ENCODE assay signal across 9 cellular contexts in genomic region chr20:57698191-57698866, GRCh38. TPM values are rescaled to one million over a fixed set of nuclear protein-coding genes. Genes with fewer than 3 reads are reported as not detected.
DNase-seq lines count a peak whose midpoint lies in the region; ATAC-seq lines count a peak whose summit lies in the region.
"Had no signal": no experiment of that assay in that cellular context is flagged by ENCODE, and none has a peak within 500 bp of the region (broad histone marks: within the 10 kb centered on the region; RNA-seq: fewer than 3 reads in every experiment).

No MANE protein-coding gene starts in this region.

- no peaks in the 10 kb centered on the region for H3K36me3 Mint-ChIP-seq in activated CD4-positive, alpha-beta T cell treated with anti-CD3 and anti-CD28 coated beads, Interleukin-2, amount 10 ng/mL, durations not matched to agents 24 days and 14 days (ENCODE audit: low read depth)
- peaks cover 9% of the 10 kb centered on the region for H3K36me3 Mint-ChIP-seq in effector memory CD8-positive, alpha-beta T cell (ENCODE audit: insufficient read depth)

- peak; percentile 61 for ATAC-seq in effector memory CD8-positive, alpha-beta T cell (replicated peaks)
- no peak for ATAC-seq in HG02938 (IDR thresholded peaks at IDR 0.05; ENCODE audit: unreplicated experiment)

- H3K27ac Mint-ChIP-seq in activated CD4-positive, alpha-beta T cell treated with anti-CD3 and anti-CD28 coated beads, Interleukin-2, amount 10 ng/mL, durations not matched to agents 24 days and 14 days, result peak overlapping the region; percentile 44
- H3K27ac Mint-ChIP-seq in effector memory CD8-positive, alpha-beta T cell, result no peak overlapping the region

- H3K27me3 Mint-ChIP-seq in activated CD4-positive, alpha-beta T cell treated with anti-CD3 and anti-CD28 coated beads, Interleukin-2, amount 10 ng/mL, durations not matched to agents 24 days and 14 days, result peaks cover 9% of the 10 kb centered on the region
- H3K27me3 Mint-ChIP-seq in effector memory CD8-positive, alpha-beta T cell, result peaks cover 21 to 75% of the 10 kb centered on the region in 2 donors

- no peaks in the 10 kb centered on the region for H3K9me3 Mint-ChIP-seq in activated CD4-positive, alpha-beta T cell treated with anti-CD3 and anti-CD28 coated beads, Interleukin-2, amount 10 ng/mL, durations not matched to agents 24 days and 14 days
- H3K9me3 Mint-ChIP-seq in effector memory CD8-positive, alpha-beta T cell, result no peaks in the 10 kb centered on the region

- intact Hi-C loops in activated CD4-positive, alpha-beta T cell treated with anti-CD3 and anti-CD28 coated beads, Interleukin-2, amount 10 ng/mL, durations not matched to agents 24 days and 14 days (cut with micrococcal nuclease), result loop anchor here (1.0 to 2.0 kb wide), 4 partner anchors 12 to 80 kb away; partner anchors contain the start of gene PMEPA1

- peak overlapping the region; percentile 32 for H3K4me3 Mint-ChIP-seq in activated CD4-positive, alpha-beta T cell treated with anti-CD3 and anti-CD28 coated beads, Interleukin-2, amount 10 ng/mL, durations not matched to agents 24 days and 14 days
- no peak overlapping the region for H3K4me3 Mint-ChIP-seq in effector memory CD8-positive, alpha-beta T cell

- H3K4me1 Mint-ChIP-seq in activated CD4-positive, alpha-beta T cell treated with anti-CD3 and anti-CD28 coated beads, Interleukin-2, amount 10 ng/mL, durations not matched to agents 24 days and 14 days, result peaks cover 9% of the 10 kb centered on the region
- H3K4me1 Mint-ChIP-seq in effector memory CD8-positive, alpha-beta T cell (ENCODE audit: low read depth in 2 of 2), result peaks cover 2 to 3% of the 10 kb centered on the region in 2 donors

- DNase-seq in HS-5 (ENCODE audit: low read depth) (peak; percentile 99), NCI-H2227 treated with DMSO at 0.1 percent for 48 hours (lab: John Stamatoyannopoulos, UW) (no peak), inferior parietal cortex (ENCODE audit: extremely low spot score) (no peak), iPS-NIHi7 (ENCODE audit: extremely low spot score) (no peak)
- DNase-seq in activated CD4-positive, alpha-beta T cell treated with anti-CD3 and anti-CD28 coated beads, Interleukin-2, amount 10 ng/mL, durations not matched to agents 24 days and 14 days, result peak; percentile 72
- DNase-seq in effector memory CD8-positive, alpha-beta T cell, result no peak
- peak; percentile 74 to 76 for DNase-seq in stimulated activated CD4-positive, alpha-beta T cell treated with anti-CD3 and anti-CD28 coated beads, Interleukin-15, amount 100 ng/mL, for 48 hours (ENCODE audit: low read depth in 2 of 2)
- DNase-seq: right lobe of liver had no signal

RNA-seq across cellular contexts. Expression of gene PMEPA1, which starts 11.5 kb away (rescaled TPM):
- 0.66 and 0.82 TPM in 2 replicates for total RNA-seq in activated CD4-positive, alpha-beta T cell treated with anti-CD3 and anti-CD28 coated beads, Interleukin-2, amount 10 ng/mL, durations not matched to agents 24 days and 14 days

Comparison
In these comparisons a context has a peak if more than half of its experiments do, and no peak if none do; other contexts are left out.
1. DNase-seq: peak in HS-5 (single experiment), activated CD4-positive, alpha-beta T cell treated with anti-CD3 and anti-CD28 coated beads, Interleukin-2, amount 10 ng/mL, durations not matched to agents 24 days and 14 days (single experiment) and stimulated activated CD4-positive, alpha-beta T cell treated with anti-CD3 and anti-CD28 coated beads, Interleukin-15, amount 100 ng/mL, for 48 hours (2 of 2); none in effector memory CD8-positive, alpha-beta T cell (0 of 3), NCI-H2227 treated with DMSO at 0.1 percent for 48 hours (single experiment), inferior parietal cortex (single experiment) and iPS-NIHi7 (single experiment).